27 cellular contexts compared by ENCODE assay signal in genomic region chr2:235588750-235589149, GRCh38.
"Had no signal": no experiment of that assay in that cellular context is flagged by ENCODE, and none has a peak within 500 bp of the region (broad histone marks: within the 10 kb centered on the region; RNA-seq: fewer than 3 reads in every experiment).

No MANE protein-coding gene starts in this region.

- H3K27ac ChIP-seq: ascending aorta, brain microvascular endothelial cell, gastrocnemius medialis, neutrophil, psoas muscle, spleen, thoracic aorta had no signal

- ATAC-seq: effector memory CD8-positive, alpha-beta T cell; psoas muscle had no signal

- H3K27ac Mint-ChIP-seq: activated CD4-positive, alpha-beta memory T cell treated with anti-CD3 and anti-CD28 coated beads for 36 hours; activated naive CD4-positive, alpha-beta T cell treated with anti-CD3 and anti-CD28 coated beads, Interleukin-2, amount 10 ng/mL, durations not matched to agents 7 days and 5 days; activated naive CD8-positive, alpha-beta T cell treated with anti-CD3 and anti-CD28 coated beads, Interleukin-2, amount 10 ng/mL, durations not matched to agents 7 days and 5 days; activated T-cell treated with anti-CD3 and anti-CD28 coated beads, Interleukin-2, amount 50 U/mL, for 24 hours; nephron; T-helper 2 cell treated with Interferon-gamma antibody and Interleukin-4, amounts not matched to agents 5 μg/mL and 100 μg/mL, for 36 hours had no signal

- H3K4me1 Mint-ChIP-seq: activated naive CD4-positive, alpha-beta T cell treated with anti-CD3 and anti-CD28 coated beads, Interleukin-2, amount 10 ng/mL, durations not matched to agents 7 days and 5 days; activated naive CD8-positive, alpha-beta T cell treated with anti-CD3 and anti-CD28 coated beads, Interleukin-2, amount 10 ng/mL, durations not matched to agents 7 days and 5 days had no signal

- H3K36me3 Mint-ChIP-seq: activated CD4-positive, alpha-beta memory T cell treated with anti-CD3 and anti-CD28 coated beads for 36 hours; activated naive CD4-positive, alpha-beta T cell treated with anti-CD3 and anti-CD28 coated beads, Interleukin-2, amount 10 ng/mL, durations not matched to agents 7 days and 5 days; activated naive CD8-positive, alpha-beta T cell treated with anti-CD3 and anti-CD28 coated beads, Interleukin-2, amount 10 ng/mL, durations not matched to agents 7 days and 5 days had no signal

- H3K9me3 Mint-ChIP-seq: activated CD4-positive, alpha-beta memory T cell treated with anti-CD3 and anti-CD28 coated beads for 36 hours; activated naive CD4-positive, alpha-beta T cell treated with anti-CD3 and anti-CD28 coated beads, Interleukin-2, amount 10 ng/mL, durations not matched to agents 7 days and 5 days; activated naive CD8-positive, alpha-beta T cell treated with anti-CD3 and anti-CD28 coated beads, Interleukin-2, amount 10 ng/mL, durations not matched to agents 7 days and 5 days; activated T-cell treated with anti-CD3 and anti-CD28 coated beads, Interleukin-2, amount 50 U/mL, for 24 hours; effector memory CD8-positive, alpha-beta T cell; nephron; T-helper 2 cell treated with Interferon-gamma antibody and Interleukin-4, amounts not matched to agents 5 μg/mL and 100 μg/mL, for 36 hours had no signal

- DNase-seq: activated CD4-positive, alpha-beta memory T cell treated with anti-CD3 and anti-CD28 coated beads for 36 hours; activated CD4-positive, alpha-beta T cell treated with anti-CD3 and anti-CD28 coated beads for 48 hours; activated CD8-positive, alpha-beta memory T cell treated with anti-CD3 and anti-CD28 coated beads, Interleukin-2, amount 50 U/mL, for 48 hours; activated gamma-delta T cell; activated naive CD4-positive, alpha-beta T cell treated with anti-CD3 and anti-CD28 coated beads, Interleukin-2, amount 10 ng/mL, durations not matched to agents 7 days and 5 days; activated naive CD8-positive, alpha-beta T cell treated with anti-CD3 and anti-CD28 coated beads, Interleukin-2, amount 10 ng/mL, durations not matched to agents 7 days and 5 days; activated T-cell treated with anti-CD3 and anti-CD28 coated beads, Interleukin-2, amount 50 U/mL, for 24 hours; brain microvascular endothelial cell; caudate nucleus; cortex of kidney; effector memory CD8-positive, alpha-beta T cell; erythroblast; gastrocnemius medialis; glutamatergic neuron; hippocampal formation; left cardiac atrium; mesendoderm; psoas muscle; spleen; stimulated activated naive CD4-positive, alpha-beta T cell treated with Interleukin-2 at 50 U/mL for 16 hours; T-helper 1 cell; trophoblast cell had no signal

- H3K27me3 Mint-ChIP-seq: activated naive CD4-positive, alpha-beta T cell treated with anti-CD3 and anti-CD28 coated beads, Interleukin-2, amount 10 ng/mL, durations not matched to agents 7 days and 5 days; activated naive CD8-positive, alpha-beta T cell treated with anti-CD3 and anti-CD28 coated beads, Interleukin-2, amount 10 ng/mL, durations not matched to agents 7 days and 5 days had no signal

- H3K4me3 Mint-ChIP-seq: activated CD4-positive, alpha-beta memory T cell treated with anti-CD3 and anti-CD28 coated beads for 36 hours; activated naive CD4-positive, alpha-beta T cell treated with anti-CD3 and anti-CD28 coated beads, Interleukin-2, amount 10 ng/mL, durations not matched to agents 7 days and 5 days; activated naive CD8-positive, alpha-beta T cell treated with anti-CD3 and anti-CD28 coated beads, Interleukin-2, amount 10 ng/mL, durations not matched to agents 7 days and 5 days; activated T-cell treated with anti-CD3 and anti-CD28 coated beads, Interleukin-2, amount 50 U/mL, for 24 hours; effector memory CD8-positive, alpha-beta T cell; nephron; T-helper 2 cell treated with Interferon-gamma antibody and Interleukin-4, amounts not matched to agents 5 μg/mL and 100 μg/mL, for 36 hours had no signal
